Comparison of ENCODE assay signal across 13 cellular contexts in genomic region chr5:132821350-132821749, GRCh38. TPM values are rescaled to one million over a fixed set of nuclear protein-coding genes. Genes with fewer than 3 reads are reported as not detected.
DNase-seq lines count a peak whose midpoint lies in the region; TF ChIP-seq lines count a peak whose summit lies in the region.
"Had no signal": no experiment of that assay in that cellular context is flagged by ENCODE, and none has a peak within 500 bp of the region (broad histone marks: within the 10 kb centered on the region; RNA-seq: fewer than 3 reads in every experiment).

No MANE protein-coding gene starts in this region.

- intact Hi-C loops in uterus (cut with DNase I; ENCODE audit: low total_unique reads) = loop anchor here (10.0 kb wide), 1 partner anchor 63 kb away; no protein-coding TSS in a partner anchor

- peaks cover 37% of the 10 kb centered on the region for H3K36me3 ChIP-seq in SJSA1
- H3K36me3 ChIP-seq in uterus = no peaks in the 10 kb centered on the region

- no peak overlapping the region for H3K4me3 ChIP-seq in SJSA1
- H3K4me3 ChIP-seq in uterus = no peak overlapping the region

- no peaks in the 10 kb centered on the region for H3K27me3 ChIP-seq in SJSA1 (replicated peaks)
- no peaks in the 10 kb centered on the region for H3K27me3 ChIP-seq in layer of hippocampus (ENCODE audit: control insufficient read depth, insufficient read depth, low read length)
- no peaks in the 10 kb centered on the region for H3K27me3 ChIP-seq in uterus

- no peak for TF ChIP-seq CTCF in uterus (IDR thresholded peaks at IDR 0.05)

- H3K27ac ChIP-seq in SJSA1 (peak overlapping the region; percentile 15), layer of hippocampus (ENCODE audit: low read depth, low read length) (peak overlapping the region; percentile 99), substantia nigra (ENCODE audit: low read depth, low read length, poor library complexity, severe bottlenecking) (peak overlapping the region; percentile 100), uterus (no peak overlapping the region)
- H3K27ac ChIP-seq: C4-2B, RWPE1 had no signal

- H3K4me1 ChIP-seq in SJSA1 (replicated peaks) (peaks cover 39% of the 10 kb centered on the region), uterus (peaks cover 0 to 3% of the 10 kb centered on the region in 2 donors)

- no peak for TF ChIP-seq POLR2A in uterus (IDR thresholded peaks at IDR 0.05)

- no peaks in the 10 kb centered on the region for H3K9me3 ChIP-seq in SJSA1 (replicated peaks)
- no peaks in the 10 kb centered on the region for H3K9me3 ChIP-seq in uterus

- DNase-seq in SJSA1 (ENCODE audit: low read depth in 1 of 2, low spot score in 2 of 2) (no peak), substantia nigra (lab: John Stamatoyannopoulos, UW) (peak in 6 of 49 donors; percentile 19 to 72 (median 58)), uterus (no peak), GF-D8 (lab: John Stamatoyannopoulos, UW) (no peak), NCI-H1694 (lab: John Stamatoyannopoulos, UW) (no peak)
- DNase-seq: ACHN, KBM-7, NCI-H187 treated with DMSO at 0.1 percent for 48 hours, PC-3, SIG-M5 had no signal

RNA-seq across cellular contexts. Expression of gene SOWAHA, which starts 8.2 kb away (rescaled TPM):
- total RNA-seq in SJSA1 (2014; rRNA removed; shearing (Covaris generic)) = not detected in 2 replicates
- total RNA-seq in uterus = under 1 TPM in 3 of 4 donors, not detected in 1; under 0.01 to 0.14 (median 0.12) TPM

RNA-seq across cellular contexts. Expression of gene SHROOM1, which starts 9.1 kb away (rescaled TPM):
- 24.1 and 31.2 TPM in 2 replicates for total RNA-seq in SJSA1 (2014; rRNA removed; shearing (Covaris generic))
- 10 to 100 TPM in 3 of 4 donors, 1 to 10 TPM in 1; 5.0 to 28.0 (median 12.3) TPM for total RNA-seq in uterus

RNA-seq across cellular contexts. Expression of gene SEPTIN8, which starts 44.3 kb away (rescaled TPM):
- 77.3 and 97.4 TPM in 2 replicates for total RNA-seq in SJSA1 (2014; rRNA removed; shearing (Covaris generic))
- total RNA-seq in uterus = 10 to 100 TPM; 17.7 to 49.4 (median 36.4) TPM

RNA-seq across cellular contexts. Expression of gene GDF9, which starts 44.9 kb away (rescaled TPM):
- 0.09 and 0.21 TPM in 2 replicates for total RNA-seq in SJSA1 (2014; rRNA removed; shearing (Covaris generic))
- 1 to 10 TPM in 1 of 4 donors, under 1 TPM in 2, not detected in 1; 0.18 to 1.8 (median 0.62) TPM for total RNA-seq in uterus
- total RNA-seq: PC-3 had no signal

RNA-seq across cellular contexts. Expression of gene UQCRQ, which starts 45.1 kb away (rescaled TPM):
- total RNA-seq in SJSA1 (2014; rRNA removed; shearing (Covaris generic)) = 330 and 440 TPM in 2 replicates
- total RNA-seq in uterus = 100 to 1,000 TPM in 2 of 4 donors, 10 to 100 TPM in 2; 30.5 to 196 (median 115) TPM

Comparison
In these comparisons a context has a peak if more than half of its experiments do, and no peak if none do; other contexts are left out.
1. H3K27ac ChIP-seq: peak in SJSA1 (single experiment), layer of hippocampus (single experiment) and substantia nigra (single experiment); none in uterus (0 of 2).